Comparison of ENCODE assay signal across 1 cellular context in the genomic region with DNA sequence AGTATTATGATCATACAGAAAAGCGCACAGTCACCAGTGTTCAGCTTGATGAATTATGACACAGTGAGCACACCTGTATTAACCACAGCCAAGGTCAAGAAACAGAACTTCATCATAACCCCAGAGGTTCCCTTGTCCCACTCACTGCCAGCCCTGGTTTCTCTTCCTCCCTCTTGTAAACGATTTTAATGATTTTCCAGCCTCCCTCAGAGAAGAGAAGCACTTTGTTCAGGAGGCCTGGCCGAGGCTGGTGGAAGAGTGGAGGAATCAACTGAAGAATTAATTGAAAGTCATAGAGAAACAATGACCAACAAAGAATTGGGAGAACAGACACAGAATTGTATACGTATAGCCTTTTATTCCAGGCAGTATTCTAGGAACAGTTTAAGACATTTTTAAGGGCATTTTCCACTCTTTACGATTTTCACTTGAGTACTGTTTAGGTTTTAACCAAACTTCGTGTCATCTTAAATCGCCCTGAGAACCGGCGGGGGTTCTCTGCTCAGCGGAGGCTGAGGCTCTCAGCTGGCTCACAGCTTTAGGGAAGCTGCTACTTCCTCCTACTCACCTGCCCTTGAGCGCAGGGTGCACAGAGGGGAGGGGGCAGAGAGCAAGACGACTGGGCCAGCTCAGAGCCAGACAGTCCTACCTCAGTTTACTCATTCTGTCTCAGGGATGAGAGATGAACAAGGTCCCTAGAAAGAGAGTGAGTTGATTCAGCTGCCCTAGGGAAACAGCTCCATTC.
TF ChIP-seq lines count a peak whose summit lies in the region.

No MANE protein-coding gene starts in this region.

TF ChIP-seq in SK-N-SH, 30 proteins besides CTCF, POLR2A, EP300 and RAD21 (continued from another document):
- TF ChIP-seq, protein P1, sequence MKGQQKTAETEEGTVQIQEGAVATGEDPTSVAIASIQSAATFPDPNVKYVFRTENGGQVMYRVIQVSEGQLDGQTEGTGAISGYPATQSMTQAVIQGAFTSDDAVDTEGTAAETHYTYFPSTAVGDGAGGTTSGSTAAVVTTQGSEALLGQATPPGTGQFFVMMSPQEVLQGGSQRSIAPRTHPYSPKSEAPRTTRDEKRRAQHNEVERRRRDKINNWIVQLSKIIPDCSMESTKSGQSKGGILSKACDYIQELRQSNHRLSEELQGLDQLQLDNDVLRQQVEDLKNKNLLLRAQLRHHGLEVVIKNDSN (IDR thresholded peaks at IDR 0.05; ENCODE audit: borderline replicate concordance, low read depth), result no peak
- TF ChIP-seq POLR2AphosphoS5 (IDR thresholded peaks at IDR 0.05; ENCODE audit: low read depth, low read length), result no peak
- no peak for TF ChIP-seq GABPA (IDR thresholded peaks at IDR 0.05; ENCODE audit: low read depth)
- TF ChIP-seq, protein P2, sequence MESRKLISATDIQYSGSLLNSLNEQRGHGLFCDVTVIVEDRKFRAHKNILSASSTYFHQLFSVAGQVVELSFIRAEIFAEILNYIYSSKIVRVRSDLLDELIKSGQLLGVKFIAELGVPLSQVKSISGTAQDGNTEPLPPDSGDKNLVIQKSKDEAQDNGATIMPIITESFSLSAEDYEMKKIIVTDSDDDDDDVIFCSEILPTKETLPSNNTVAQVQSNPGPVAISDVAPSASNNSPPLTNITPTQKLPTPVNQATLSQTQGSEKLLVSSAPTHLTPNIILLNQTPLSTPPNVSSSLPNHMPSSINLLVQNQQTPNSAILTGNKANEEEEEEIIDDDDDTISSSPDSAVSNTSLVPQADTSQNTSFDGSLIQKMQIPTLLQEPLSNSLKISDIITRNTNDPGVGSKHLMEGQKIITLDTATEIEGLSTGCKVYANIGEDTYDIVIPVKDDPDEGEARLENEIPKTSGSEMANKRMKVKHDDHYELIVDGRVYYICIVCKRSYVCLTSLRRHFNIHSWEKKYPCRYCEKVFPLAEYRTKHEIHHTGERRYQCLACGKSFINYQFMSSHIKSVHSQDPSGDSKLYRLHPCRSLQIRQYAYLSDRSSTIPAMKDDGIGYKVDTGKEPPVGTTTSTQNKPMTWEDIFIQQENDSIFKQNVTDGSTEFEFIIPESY (IDR thresholded peaks at IDR 0.05; ENCODE audit: borderline replicate concordance, low read depth), result no peak
- TF ChIP-seq EZH2phosphoT487 (IDR thresholded peaks at IDR 0.05; ENCODE audit: borderline replicate concordance, low read depth), result no peak
